1 cellular context compared by ENCODE assay signal in the genomic region with DNA sequence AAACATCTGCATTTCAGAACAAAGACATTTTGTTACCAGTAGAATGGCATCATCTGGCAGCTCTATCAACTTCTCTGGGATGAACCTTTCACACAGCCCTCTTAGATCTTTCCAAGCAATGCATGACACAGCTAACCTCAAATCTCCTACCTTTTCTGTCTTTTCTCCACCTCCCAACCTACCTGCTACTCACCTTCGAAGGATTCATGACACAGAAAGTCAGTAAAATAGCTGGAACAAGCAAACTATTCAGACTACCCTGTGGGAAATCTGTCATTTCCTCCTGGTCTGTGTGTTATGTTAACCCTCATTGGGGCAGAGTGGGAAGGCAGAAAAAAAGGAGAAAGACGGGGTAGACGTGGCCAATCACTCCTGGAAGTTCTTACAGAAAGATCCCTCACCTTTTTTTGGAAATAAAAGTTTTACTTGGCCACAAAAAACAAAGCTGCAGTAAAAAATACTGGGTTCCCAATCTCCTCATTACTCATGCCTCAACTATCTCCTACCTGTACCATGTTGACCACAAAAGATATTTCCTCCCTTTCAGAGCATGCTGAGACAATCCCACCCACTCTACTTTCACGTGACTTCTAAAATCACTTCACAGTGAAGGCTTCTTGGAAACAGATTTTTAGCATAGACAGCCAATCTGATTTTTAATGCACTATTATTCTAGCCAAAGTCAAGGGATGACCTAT.
TF ChIP-seq lines count a peak whose summit lies in the region.

No MANE protein-coding gene starts in this region.

TF ChIP-seq in GM23338, 12 proteins besides CTCF, POLR2A, EP300 and RAD21 (continued from another document):
- TF ChIP-seq, protein P1, sequence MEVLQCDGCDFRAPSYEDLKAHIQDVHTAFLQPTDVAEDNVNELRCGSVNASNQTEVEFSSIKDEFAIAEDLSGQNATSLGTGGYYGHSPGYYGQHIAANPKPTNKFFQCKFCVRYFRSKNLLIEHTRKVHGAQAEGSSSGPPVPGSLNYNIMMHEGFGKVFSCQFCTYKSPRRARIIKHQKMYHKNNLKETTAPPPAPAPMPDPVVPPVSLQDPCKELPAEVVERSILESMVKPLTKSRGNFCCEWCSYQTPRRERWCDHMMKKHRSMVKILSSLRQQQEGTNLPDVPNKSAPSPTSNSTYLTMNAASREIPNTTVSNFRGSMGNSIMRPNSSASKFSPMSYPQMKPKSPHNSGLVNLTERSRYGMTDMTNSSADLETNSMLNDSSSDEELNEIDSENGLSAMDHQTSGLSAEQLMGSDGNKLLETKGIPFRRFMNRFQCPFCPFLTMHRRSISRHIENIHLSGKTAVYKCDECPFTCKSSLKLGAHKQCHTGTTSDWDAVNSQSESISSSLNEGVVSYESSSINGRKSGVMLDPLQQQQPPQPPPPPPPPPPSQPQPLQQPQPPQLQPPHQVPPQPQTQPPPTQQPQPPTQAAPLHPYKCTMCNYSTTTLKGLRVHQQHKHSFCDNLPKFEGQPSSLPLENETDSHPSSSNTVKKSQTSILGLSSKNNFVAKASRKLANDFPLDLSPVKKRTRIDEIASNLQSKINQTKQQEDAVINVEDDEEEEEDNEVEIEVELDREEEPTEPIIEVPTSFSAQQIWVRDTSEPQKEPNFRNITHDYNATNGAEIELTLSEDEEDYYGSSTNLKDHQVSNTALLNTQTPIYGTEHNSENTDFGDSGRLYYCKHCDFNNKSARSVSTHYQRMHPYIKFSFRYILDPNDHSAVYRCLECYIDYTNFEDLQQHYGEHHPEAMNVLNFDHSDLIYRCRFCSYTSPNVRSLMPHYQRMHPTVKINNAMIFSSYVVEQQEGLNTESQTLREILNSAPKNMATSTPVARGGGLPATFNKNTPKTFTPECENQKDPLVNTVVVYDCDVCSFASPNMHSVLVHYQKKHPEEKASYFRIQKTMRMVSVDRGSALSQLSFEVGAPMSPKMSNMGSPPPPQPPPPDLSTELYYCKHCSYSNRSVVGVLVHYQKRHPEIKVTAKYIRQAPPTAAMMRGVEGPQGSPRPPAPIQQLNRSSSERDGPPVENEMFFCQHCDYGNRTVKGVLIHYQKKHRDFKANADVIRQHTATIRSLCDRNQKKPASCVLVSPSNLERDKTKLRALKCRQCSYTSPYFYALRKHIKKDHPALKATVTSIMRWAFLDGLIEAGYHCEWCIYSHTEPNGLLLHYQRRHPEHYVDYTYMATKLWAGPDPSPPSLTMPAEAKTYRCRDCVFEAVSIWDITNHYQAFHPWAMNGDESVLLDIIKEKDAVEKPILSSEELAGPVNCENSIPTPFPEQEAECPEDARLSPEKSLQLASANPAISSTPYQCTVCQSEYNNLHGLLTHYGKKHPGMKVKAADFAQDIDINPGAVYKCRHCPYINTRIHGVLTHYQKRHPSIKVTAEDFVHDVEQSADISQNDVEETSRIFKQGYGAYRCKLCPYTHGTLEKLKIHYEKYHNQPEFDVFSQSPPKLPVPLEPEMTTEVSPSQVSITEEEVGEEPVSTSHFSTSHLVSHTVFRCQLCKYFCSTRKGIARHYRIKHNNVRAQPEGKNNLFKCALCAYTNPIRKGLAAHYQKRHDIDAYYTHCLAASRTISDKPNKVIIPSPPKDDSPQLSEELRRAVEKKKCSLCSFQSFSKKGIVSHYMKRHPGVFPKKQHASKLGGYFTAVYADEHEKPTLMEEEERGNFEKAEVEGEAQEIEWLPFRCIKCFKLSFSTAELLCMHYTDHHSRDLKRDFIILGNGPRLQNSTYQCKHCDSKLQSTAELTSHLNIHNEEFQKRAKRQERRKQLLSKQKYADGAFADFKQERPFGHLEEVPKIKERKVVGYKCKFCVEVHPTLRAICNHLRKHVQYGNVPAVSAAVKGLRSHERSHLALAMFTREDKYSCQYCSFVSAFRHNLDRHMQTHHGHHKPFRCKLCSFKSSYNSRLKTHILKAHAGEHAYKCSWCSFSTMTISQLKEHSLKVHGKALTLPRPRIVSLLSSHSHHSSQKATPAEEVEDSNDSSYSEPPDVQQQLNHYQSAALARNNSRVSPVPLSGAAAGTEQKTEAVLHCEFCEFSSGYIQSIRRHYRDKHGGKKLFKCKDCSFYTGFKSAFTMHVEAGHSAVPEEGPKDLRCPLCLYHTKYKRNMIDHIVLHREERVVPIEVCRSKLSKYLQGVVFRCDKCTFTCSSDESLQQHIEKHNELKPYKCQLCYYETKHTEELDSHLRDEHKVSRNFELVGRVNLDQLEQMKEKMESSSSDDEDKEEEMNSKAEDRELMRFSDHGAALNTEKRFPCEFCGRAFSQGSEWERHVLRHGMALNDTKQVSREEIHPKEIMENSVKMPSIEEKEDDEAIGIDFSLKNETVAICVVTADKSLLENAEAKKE (CRISPR knock-in tag; IDR thresholded peaks at IDR 0.05), result no peak
- TF ChIP-seq JUNB (IDR thresholded peaks at IDR 0.05; ENCODE audit: unreplicated experiment) (no peak), ZNF331 (CRISPR knock-in tag; IDR thresholded peaks at IDR 0.05; ENCODE audit: low read depth) (no peak)
- TF ChIP-seq, protein P2, sequence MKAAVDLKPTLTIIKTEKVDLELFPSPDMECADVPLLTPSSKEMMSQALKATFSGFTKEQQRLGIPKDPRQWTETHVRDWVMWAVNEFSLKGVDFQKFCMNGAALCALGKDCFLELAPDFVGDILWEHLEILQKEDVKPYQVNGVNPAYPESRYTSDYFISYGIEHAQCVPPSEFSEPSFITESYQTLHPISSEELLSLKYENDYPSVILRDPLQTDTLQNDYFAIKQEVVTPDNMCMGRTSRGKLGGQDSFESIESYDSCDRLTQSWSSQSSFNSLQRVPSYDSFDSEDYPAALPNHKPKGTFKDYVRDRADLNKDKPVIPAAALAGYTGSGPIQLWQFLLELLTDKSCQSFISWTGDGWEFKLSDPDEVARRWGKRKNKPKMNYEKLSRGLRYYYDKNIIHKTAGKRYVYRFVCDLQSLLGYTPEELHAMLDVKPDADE (IDR thresholded peaks at IDR 0.05), result no peak
- TF ChIP-seq, protein P3, sequence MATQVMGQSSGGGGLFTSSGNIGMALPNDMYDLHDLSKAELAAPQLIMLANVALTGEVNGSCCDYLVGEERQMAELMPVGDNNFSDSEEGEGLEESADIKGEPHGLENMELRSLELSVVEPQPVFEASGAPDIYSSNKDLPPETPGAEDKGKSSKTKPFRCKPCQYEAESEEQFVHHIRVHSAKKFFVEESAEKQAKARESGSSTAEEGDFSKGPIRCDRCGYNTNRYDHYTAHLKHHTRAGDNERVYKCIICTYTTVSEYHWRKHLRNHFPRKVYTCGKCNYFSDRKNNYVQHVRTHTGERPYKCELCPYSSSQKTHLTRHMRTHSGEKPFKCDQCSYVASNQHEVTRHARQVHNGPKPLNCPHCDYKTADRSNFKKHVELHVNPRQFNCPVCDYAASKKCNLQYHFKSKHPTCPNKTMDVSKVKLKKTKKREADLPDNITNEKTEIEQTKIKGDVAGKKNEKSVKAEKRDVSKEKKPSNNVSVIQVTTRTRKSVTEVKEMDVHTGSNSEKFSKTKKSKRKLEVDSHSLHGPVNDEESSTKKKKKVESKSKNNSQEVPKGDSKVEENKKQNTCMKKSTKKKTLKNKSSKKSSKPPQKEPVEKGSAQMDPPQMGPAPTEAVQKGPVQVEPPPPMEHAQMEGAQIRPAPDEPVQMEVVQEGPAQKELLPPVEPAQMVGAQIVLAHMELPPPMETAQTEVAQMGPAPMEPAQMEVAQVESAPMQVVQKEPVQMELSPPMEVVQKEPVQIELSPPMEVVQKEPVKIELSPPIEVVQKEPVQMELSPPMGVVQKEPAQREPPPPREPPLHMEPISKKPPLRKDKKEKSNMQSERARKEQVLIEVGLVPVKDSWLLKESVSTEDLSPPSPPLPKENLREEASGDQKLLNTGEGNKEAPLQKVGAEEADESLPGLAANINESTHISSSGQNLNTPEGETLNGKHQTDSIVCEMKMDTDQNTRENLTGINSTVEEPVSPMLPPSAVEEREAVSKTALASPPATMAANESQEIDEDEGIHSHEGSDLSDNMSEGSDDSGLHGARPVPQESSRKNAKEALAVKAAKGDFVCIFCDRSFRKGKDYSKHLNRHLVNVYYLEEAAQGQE (IDR thresholded peaks at IDR 0.05; ENCODE audit: unreplicated experiment), result no peak
TF ChIP-seq in GM23338: peak in this region for 0.
